Comparison of ENCODE assay signal across 21 cellular contexts in the genomic region with DNA sequence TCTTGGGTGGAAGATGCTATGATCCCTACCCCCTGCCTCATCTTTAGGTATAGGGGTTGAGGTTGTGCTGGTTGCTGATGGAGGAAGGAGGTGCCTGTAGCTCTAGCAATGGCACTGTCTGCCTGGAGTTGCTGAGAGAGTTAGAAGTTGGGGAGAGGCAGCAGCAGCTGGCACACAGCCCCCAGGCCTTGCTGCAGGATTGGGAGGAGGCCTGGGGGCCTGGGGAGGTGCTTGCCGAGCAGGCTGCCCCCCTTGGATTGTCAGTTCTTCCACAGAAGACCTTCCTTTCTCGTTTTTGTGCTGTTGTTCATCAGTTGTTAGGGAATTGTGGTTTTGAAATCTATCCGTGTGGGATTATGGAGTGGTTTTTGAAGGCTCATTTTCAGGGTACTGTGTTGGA.
"Had no signal": no experiment of that assay in that cellular context is flagged by ENCODE, and none has a peak within 500 bp of the region (broad histone marks: within the 10 kb centered on the region; RNA-seq: fewer than 3 reads in every experiment).

No MANE protein-coding gene starts in this region.

- H3K27ac Mint-ChIP-seq: activated CD4-positive, alpha-beta memory T cell treated with anti-CD3 and anti-CD28 coated beads, Interleukin-2, amount 10 ng/mL, durations not matched to agents 7 days and 5 days; activated naive CD8-positive, alpha-beta T cell; neural progenitor cell; stimulated activated naive CD8-positive, alpha-beta T cell treated with anti-CD3 and anti-CD28 coated beads, Interleukin-15, Interleukin-2, amounts not matched to agents 100 ng/mL and 50 ng/mL, for 24 hours; WTC11 had no signal

- H3K4me3 ChIP-seq: colonic mucosa, heart right ventricle, lower lobe of right lung, neural progenitor cell, SJSA1, spleen, tibial artery had no signal

- H3K9me3 Mint-ChIP-seq: activated CD4-positive, alpha-beta memory T cell treated with anti-CD3 and anti-CD28 coated beads, Interleukin-2, amount 10 ng/mL, durations not matched to agents 7 days and 5 days; naive thymus-derived CD4-positive, alpha-beta T cell; neural progenitor cell; stimulated activated naive CD8-positive, alpha-beta T cell treated with anti-CD3 and anti-CD28 coated beads, Interleukin-15, Interleukin-2, amounts not matched to agents 100 ng/mL and 50 ng/mL, for 24 hours; WTC11 had no signal

- H3K4me3 Mint-ChIP-seq: activated CD4-positive, alpha-beta memory T cell treated with anti-CD3 and anti-CD28 coated beads, Interleukin-2, amount 10 ng/mL, durations not matched to agents 7 days and 5 days; activated naive CD8-positive, alpha-beta T cell; naive thymus-derived CD4-positive, alpha-beta T cell; neural progenitor cell; stimulated activated naive CD8-positive, alpha-beta T cell treated with anti-CD3 and anti-CD28 coated beads, Interleukin-15, Interleukin-2, amounts not matched to agents 100 ng/mL and 50 ng/mL, for 24 hours; WTC11 had no signal

- H3K4me1 ChIP-seq: colonic mucosa, neural progenitor cell, tibial artery had no signal

- H3K27me3 Mint-ChIP-seq: activated CD4-positive, alpha-beta memory T cell treated with anti-CD3 and anti-CD28 coated beads, Interleukin-2, amount 10 ng/mL, durations not matched to agents 7 days and 5 days; activated naive CD8-positive, alpha-beta T cell; naive thymus-derived CD4-positive, alpha-beta T cell; stimulated activated naive CD8-positive, alpha-beta T cell treated with anti-CD3 and anti-CD28 coated beads, Interleukin-15, Interleukin-2, amounts not matched to agents 100 ng/mL and 50 ng/mL, for 24 hours had no signal

- H3K9ac ChIP-seq: neural progenitor cell had no signal

- H3K36me3 ChIP-seq: neural progenitor cell had no signal

- DNase-seq: activated CD4-positive, alpha-beta memory T cell treated with anti-CD3 and anti-CD28 coated beads, Interleukin-2, amount 10 ng/mL, durations not matched to agents 7 days and 5 days; activated gamma-delta T cell; activated T-cell treated with anti-CD3 and anti-CD28 coated beads, Interleukin-2, amount 50 U/mL, for 48 hours; amygdala; colonic mucosa; heart right ventricle; islet precursor cell; lower lobe of right lung; mesendoderm; naive thymus-derived CD4-positive, alpha-beta T cell; spleen; stimulated activated CD4-positive, alpha-beta T cell treated with anti-CD3 and anti-CD28 coated beads, Interleukin-4, amount 100 ng/mL, for 1 hour; T1000; tibial artery had no signal

- H3K27ac ChIP-seq: colonic mucosa, epithelial cell of prostate, heart right ventricle, lower lobe of right lung, neural progenitor cell, SJSA1, tibial artery had no signal

- ATAC-seq: heart right ventricle; lower lobe of right lung; naive thymus-derived CD4-positive, alpha-beta T cell; sciatic nerve; WTC11 had no signal

- H3K9me3 ChIP-seq: colonic mucosa, heart right ventricle, lower lobe of right lung, SJSA1, spleen, tibial artery had no signal

- H3K27me3 ChIP-seq: colonic mucosa, heart right ventricle, neural progenitor cell, SJSA1, spleen, tibial artery had no signal
